In the genomic region with DNA sequence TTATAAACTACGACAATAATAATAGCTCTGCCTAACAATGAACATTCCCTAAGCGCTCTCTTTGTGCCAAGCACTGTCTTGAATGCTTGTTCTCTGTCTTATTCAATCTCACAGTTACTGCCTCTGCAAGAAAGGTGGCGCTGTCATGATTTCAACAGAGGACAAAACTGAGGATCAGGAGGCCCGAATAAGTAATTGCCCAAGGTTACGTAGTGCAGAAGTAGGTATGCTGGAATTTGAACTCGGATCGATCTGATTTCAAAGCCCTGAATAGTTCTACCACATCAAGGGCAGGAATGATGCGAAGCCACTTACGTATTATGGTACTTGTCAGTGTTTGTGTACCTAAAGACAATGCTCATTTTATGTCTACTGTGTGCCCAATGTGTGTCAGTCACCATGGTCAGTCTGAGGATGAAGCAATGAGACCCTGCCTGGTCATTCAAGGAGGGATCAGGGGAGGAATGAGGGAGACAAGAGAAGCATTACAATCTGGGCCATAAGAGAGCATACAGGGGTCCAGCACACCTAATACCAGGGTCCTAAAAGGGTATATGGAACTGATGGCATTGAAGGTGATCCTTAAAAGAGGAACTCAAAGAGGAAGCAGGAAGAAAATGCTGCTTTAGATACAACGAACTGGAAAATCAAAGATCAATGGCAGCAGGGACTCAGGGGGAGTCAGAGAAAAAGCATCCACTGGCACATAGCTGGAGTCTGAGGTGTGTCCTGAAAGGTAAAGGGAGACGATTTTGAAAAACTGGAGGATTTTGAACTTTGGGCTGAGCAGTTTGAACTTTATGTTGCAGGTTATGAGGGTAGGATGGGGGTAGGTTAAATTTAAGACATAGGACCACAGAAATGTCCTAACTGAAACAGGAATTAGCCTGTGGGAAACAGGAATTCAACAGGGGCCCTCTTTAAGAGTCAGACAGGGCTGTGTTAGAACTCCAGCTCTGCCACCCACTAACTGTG, we compare ENCODE assay signal across 11 cellular contexts.
DNase-seq lines count a peak whose midpoint lies in the region; ATAC-seq and TF ChIP-seq lines count a peak whose summit lies in the region.
"Had no signal": no experiment of that assay in that cellular context is flagged by ENCODE, and none has a peak within 500 bp of the region (broad histone marks: within the 10 kb centered on the region; RNA-seq: fewer than 3 reads in every experiment).

No MANE protein-coding gene starts in this region.

- no peaks in the 10 kb centered on the region for H3K27me3 ChIP-seq in endodermal cell (ENCODE audit: control insufficient read depth, insufficient read depth, low read length, poor library complexity, severe bottlenecking)

- ATAC-seq in activated naive CD8-positive, alpha-beta T cell treated with anti-CD3 and anti-CD28 coated beads, Interleukin-2, amount 50 U/mL, for 24 hours, result no peak
- ATAC-seq in activated CD8-positive, alpha-beta memory T cell treated with anti-CD3 and anti-CD28 coated beads, Interleukin-2, amount 10 ng/mL, durations not matched to agents 7 days and 5 days, result no peak

- DNase-seq in Calu3, result peak; percentile 49
- DNase-seq in NAMALWA (ENCODE audit: low spot score), result peak; percentile 3
- peak; percentile 68 for DNase-seq in endodermal cell
- no peak for DNase-seq in activated naive CD8-positive, alpha-beta T cell treated with anti-CD3 and anti-CD28 coated beads, Interleukin-2, amount 50 U/mL, for 24 hours
- DNase-seq in activated CD8-positive, alpha-beta memory T cell treated with anti-CD3 and anti-CD28 coated beads, Interleukin-2, amount 10 ng/mL, durations not matched to agents 7 days and 5 days, result no peak
- DNase-seq in activated T-helper 2 cell treated with anti-CD3 and anti-CD28 coated beads, Interferon-gamma antibody, Interleukin-2, Interleukin-4, amounts not matched to agents 10 μg/mL and 5 μg/mL and 100 μg/mL, durations not matched to agents 14 hours and 24 hours and 36 hours (ENCODE audit: low spot score), result no peak
- no peak for DNase-seq in cerebellar nuclear complex (lab: John Stamatoyannopoulos, UW)
- DNase-seq: activated CD4-positive, alpha-beta memory T cell treated with anti-CD3 and anti-CD28 coated beads, Interleukin-2, amount 10 ng/mL, durations not matched to agents 7 days and 5 days; central memory CD4-positive, alpha-beta T cell had no signal

- H3K9me3 Mint-ChIP-seq in Calu3 (ENCODE audit: low read depth, unreplicated experiment) (peaks cover 5% of the 10 kb centered on the region), endodermal cell (no peaks in the 10 kb centered on the region), nephron (no peaks in the 10 kb centered on the region)
- H3K9me3 Mint-ChIP-seq in activated naive CD8-positive, alpha-beta T cell treated with anti-CD3 and anti-CD28 coated beads, Interleukin-2, amount 50 U/mL, for 24 hours, result no peaks in the 10 kb centered on the region
- H3K9me3 Mint-ChIP-seq in activated CD8-positive, alpha-beta memory T cell treated with anti-CD3 and anti-CD28 coated beads, Interleukin-2, amount 10 ng/mL, durations not matched to agents 7 days and 5 days (ENCODE audit: low read depth), result no peaks in the 10 kb centered on the region
- no peaks in the 10 kb centered on the region for H3K9me3 Mint-ChIP-seq in activated T-helper 2 cell treated with anti-CD3 and anti-CD28 coated beads, Interferon-gamma antibody, Interleukin-2, Interleukin-4, amounts not matched to agents 10 μg/mL and 5 μg/mL and 100 μg/mL, durations not matched to agents 14 hours and 24 hours and 36 hours
- H3K9me3 Mint-ChIP-seq: activated CD4-positive, alpha-beta memory T cell treated with anti-CD3 and anti-CD28 coated beads, Interleukin-2, amount 10 ng/mL, durations not matched to agents 7 days and 5 days had no signal

- TF ChIP-seq CTCF in Calu3 (IDR thresholded peaks at IDR 0.05; ENCODE audit: unreplicated experiment) (no peak), endodermal cell (conservative IDR thresholded peaks at IDR 0.05) (peak; percentile 82), nephron (IDR thresholded peaks at IDR 0.05; ENCODE audit: unreplicated experiment in 3 of 3) (peak in 2 of 3 experiments; percentile 17 to 21)

- H3K4me3 ChIP-seq in endodermal cell (ENCODE audit: low read length), result no peak overlapping the region

- CTCF ChIA-PET in Calu3 (lab: Charles Lee), result interaction anchor here (1.1 kb wide), 1 partner anchor 9 kb away, joined by 3 read pairs; no protein-coding TSS in a partner anchor
- CTCF ChIA-PET in activated CD8-positive, alpha-beta memory T cell treated with anti-CD3 and anti-CD28 coated beads, Interleukin-2, amount 10 ng/mL, durations not matched to agents 7 days and 5 days (lab: Charles Lee), result no interaction called here

- H3K27ac ChIP-seq in endodermal cell (ENCODE audit: low read depth, low read length), result peak overlapping the region; percentile 87
- H3K27ac ChIP-seq: RWPE1 had no signal

- H3K4me1 ChIP-seq in endodermal cell (ENCODE audit: control insufficient read depth, insufficient read depth, low read length), result peaks cover 8% of the 10 kb centered on the region

- no peaks in the 10 kb centered on the region for H3K27me3 Mint-ChIP-seq in Calu3 (ENCODE audit: unreplicated experiment)
- peaks cover 17% of the 10 kb centered on the region for H3K27me3 Mint-ChIP-seq in endodermal cell (ENCODE audit: insufficient read depth)
- peaks cover 10% of the 10 kb centered on the region for H3K27me3 Mint-ChIP-seq in nephron (ENCODE audit: low read depth)
- no peaks in the 10 kb centered on the region for H3K27me3 Mint-ChIP-seq in activated naive CD8-positive, alpha-beta T cell treated with anti-CD3 and anti-CD28 coated beads, Interleukin-2, amount 50 U/mL, for 24 hours
- H3K27me3 Mint-ChIP-seq in activated CD8-positive, alpha-beta memory T cell treated with anti-CD3 and anti-CD28 coated beads, Interleukin-2, amount 10 ng/mL, durations not matched to agents 7 days and 5 days, result no peaks in the 10 kb centered on the region
- H3K27me3 Mint-ChIP-seq in activated T-helper 2 cell treated with anti-CD3 and anti-CD28 coated beads, Interferon-gamma antibody, Interleukin-2, Interleukin-4, amounts not matched to agents 10 μg/mL and 5 μg/mL and 100 μg/mL, durations not matched to agents 14 hours and 24 hours and 36 hours (ENCODE audit: low read depth), result no peaks in the 10 kb centered on the region
- H3K27me3 Mint-ChIP-seq: activated CD4-positive, alpha-beta memory T cell treated with anti-CD3 and anti-CD28 coated beads, Interleukin-2, amount 10 ng/mL, durations not matched to agents 7 days and 5 days had no signal

- intact Hi-C loops in Calu3 (cut with micrococcal nuclease; ENCODE audit: unreplicated experiment), result loop anchor here (1.0 to 5.0 kb wide), 5 partner anchors 37 to 389 kb away; partner anchors contain the start of gene PLPP3
- intact Hi-C loops in activated T-helper 2 cell treated with anti-CD3 and anti-CD28 coated beads, Interferon-gamma antibody, Interleukin-2, Interleukin-4, amounts not matched to agents 10 μg/mL and 5 μg/mL and 100 μg/mL, durations not matched to agents 14 hours and 24 hours and 36 hours (cut with micrococcal nuclease), result no loop called here

- H3K36me3 ChIP-seq in endodermal cell (ENCODE audit: control insufficient read depth, insufficient read depth, low read length), result no peaks in the 10 kb centered on the region

- H3K27ac Mint-ChIP-seq in Calu3 (ENCODE audit: unreplicated experiment) (peak overlapping the region; percentile 99), endodermal cell (no peak overlapping the region), nephron (peak overlapping the region in 1 of 3 experiments; percentile 14)
- no peak overlapping the region for H3K27ac Mint-ChIP-seq in activated naive CD8-positive, alpha-beta T cell treated with anti-CD3 and anti-CD28 coated beads, Interleukin-2, amount 50 U/mL, for 24 hours
- no peak overlapping the region for H3K27ac Mint-ChIP-seq in activated CD8-positive, alpha-beta memory T cell treated with anti-CD3 and anti-CD28 coated beads, Interleukin-2, amount 10 ng/mL, durations not matched to agents 7 days and 5 days
- H3K27ac Mint-ChIP-seq in activated T-helper 2 cell treated with anti-CD3 and anti-CD28 coated beads, Interferon-gamma antibody, Interleukin-2, Interleukin-4, amounts not matched to agents 10 μg/mL and 5 μg/mL and 100 μg/mL, durations not matched to agents 14 hours and 24 hours and 36 hours, result no peak overlapping the region
- H3K27ac Mint-ChIP-seq: activated CD4-positive, alpha-beta memory T cell treated with anti-CD3 and anti-CD28 coated beads, Interleukin-2, amount 10 ng/mL, durations not matched to agents 7 days and 5 days had no signal

- H3K4me3 Mint-ChIP-seq in Calu3 (ENCODE audit: low read depth, unreplicated experiment) (peak overlapping the region; percentile 35), endodermal cell (no peak overlapping the region), nephron (no peak overlapping the region)
- H3K4me3 Mint-ChIP-seq in activated naive CD8-positive, alpha-beta T cell treated with anti-CD3 and anti-CD28 coated beads, Interleukin-2, amount 50 U/mL, for 24 hours, result no peak overlapping the region
- H3K4me3 Mint-ChIP-seq in activated CD8-positive, alpha-beta memory T cell treated with anti-CD3 and anti-CD28 coated beads, Interleukin-2, amount 10 ng/mL, durations not matched to agents 7 days and 5 days, result no peak overlapping the region
- no peak overlapping the region for H3K4me3 Mint-ChIP-seq in activated T-helper 2 cell treated with anti-CD3 and anti-CD28 coated beads, Interferon-gamma antibody, Interleukin-2, Interleukin-4, amounts not matched to agents 10 μg/mL and 5 μg/mL and 100 μg/mL, durations not matched to agents 14 hours and 24 hours and 36 hours (ENCODE audit: low read depth)
- H3K4me3 Mint-ChIP-seq: activated CD4-positive, alpha-beta memory T cell treated with anti-CD3 and anti-CD28 coated beads, Interleukin-2, amount 10 ng/mL, durations not matched to agents 7 days and 5 days had no signal

- BruUV-seq in Calu3 (replicated peaks; lab: Mats Ljungman, UMichigan), result TSS peak; percentile 95

- H3K36me3 Mint-ChIP-seq in Calu3 (ENCODE audit: insufficient read depth, unreplicated experiment) (peaks cover 6% of the 10 kb centered on the region), endodermal cell (ENCODE audit: low read depth) (no peaks in the 10 kb centered on the region), nephron (ENCODE audit: low read depth) (no peaks in the 10 kb centered on the region)
- no peaks in the 10 kb centered on the region for H3K36me3 Mint-ChIP-seq in activated naive CD8-positive, alpha-beta T cell treated with anti-CD3 and anti-CD28 coated beads, Interleukin-2, amount 50 U/mL, for 24 hours (ENCODE audit: low read depth)
- no peaks in the 10 kb centered on the region for H3K36me3 Mint-ChIP-seq in activated CD8-positive, alpha-beta memory T cell treated with anti-CD3 and anti-CD28 coated beads, Interleukin-2, amount 10 ng/mL, durations not matched to agents 7 days and 5 days
- H3K36me3 Mint-ChIP-seq in activated T-helper 2 cell treated with anti-CD3 and anti-CD28 coated beads, Interferon-gamma antibody, Interleukin-2, Interleukin-4, amounts not matched to agents 10 μg/mL and 5 μg/mL and 100 μg/mL, durations not matched to agents 14 hours and 24 hours and 36 hours (ENCODE audit: low read depth), result no peaks in the 10 kb centered on the region

- no peak overlapping the region for H3K9ac ChIP-seq in endodermal cell (ENCODE audit: extremely low read depth, low read length, poor library complexity, severe bottlenecking)

- H3K9me3 ChIP-seq in endodermal cell (ENCODE audit: control insufficient read depth, low read length), result no peaks in the 10 kb centered on the region

- WGBS in endodermal cell (ENCODE audit: insufficient coverage in 1 of 2, insufficient read length in 1 of 2), 2 experiments, result 87 to 88% methylated on average over 11 of the region's 11 CpGs

- peaks cover 15% of the 10 kb centered on the region for H3K4me1 Mint-ChIP-seq in Calu3 (ENCODE audit: low read depth, unreplicated experiment)
- peaks cover 44% of the 10 kb centered on the region for H3K4me1 Mint-ChIP-seq in endodermal cell
- peaks cover 44% of the 10 kb centered on the region for H3K4me1 Mint-ChIP-seq in nephron
- H3K4me1 Mint-ChIP-seq in activated naive CD8-positive, alpha-beta T cell treated with anti-CD3 and anti-CD28 coated beads, Interleukin-2, amount 50 U/mL, for 24 hours, result no peaks in the 10 kb centered on the region
- H3K4me1 Mint-ChIP-seq in activated CD8-positive, alpha-beta memory T cell treated with anti-CD3 and anti-CD28 coated beads, Interleukin-2, amount 10 ng/mL, durations not matched to agents 7 days and 5 days, result no peaks in the 10 kb centered on the region
- H3K4me1 Mint-ChIP-seq in activated T-helper 2 cell treated with anti-CD3 and anti-CD28 coated beads, Interferon-gamma antibody, Interleukin-2, Interleukin-4, amounts not matched to agents 10 μg/mL and 5 μg/mL and 100 μg/mL, durations not matched to agents 14 hours and 24 hours and 36 hours (ENCODE audit: low read depth), result no peaks in the 10 kb centered on the region
- H3K4me1 Mint-ChIP-seq: activated CD4-positive, alpha-beta memory T cell treated with anti-CD3 and anti-CD28 coated beads, Interleukin-2, amount 10 ng/mL, durations not matched to agents 7 days and 5 days had no signal

Comparison
In these comparisons a context has a peak if more than half of its experiments do, and no peak if none do; other contexts are left out.
1. DNase-seq: peak in Calu3 (single experiment), NAMALWA (single experiment) and endodermal cell (single experiment); none in activated naive CD8-positive, alpha-beta T cell treated with anti-CD3 and anti-CD28 coated beads, Interleukin-2, amount 50 U/mL, for 24 hours (single experiment), activated CD8-positive, alpha-beta memory T cell treated with anti-CD3 and anti-CD28 coated beads, Interleukin-2, amount 10 ng/mL, durations not matched to agents 7 days and 5 days (single experiment), activated T-helper 2 cell treated with anti-CD3 and anti-CD28 coated beads, Interferon-gamma antibody, Interleukin-2, Interleukin-4, amounts not matched to agents 10 μg/mL and 5 μg/mL and 100 μg/mL, durations not matched to agents 14 hours and 24 hours and 36 hours (single experiment) and cerebellar nuclear complex (0 of 2).